18 cellular contexts compared by ENCODE assay signal in genomic region chr17:36068524-36068923, GRCh38. TPM values are rescaled to one million over a fixed set of nuclear protein-coding genes. Genes with fewer than 3 reads are reported as not detected.
"Had no signal": no experiment of that assay in that cellular context is flagged by ENCODE, and none has a peak within 500 bp of the region (broad histone marks: within the 10 kb centered on the region; RNA-seq: fewer than 3 reads in every experiment).

No MANE protein-coding gene starts in this region.

- H3K36me3 Mint-ChIP-seq: mesothelial cell of epicardium; stimulated activated memory B cell treated with anti-CD40 and anti-IgM and Interleukin-4, amounts not matched to agents 10 μg/mL and 1 μg/mL and 100 μg/mL, for 72 hours; type B pancreatic cell had no signal

- H3K9me3 Mint-ChIP-seq: mesothelial cell of epicardium; stimulated activated memory B cell treated with anti-CD40 and anti-IgM and Interleukin-4, amounts not matched to agents 10 μg/mL and 1 μg/mL and 100 μg/mL, for 72 hours; type B pancreatic cell had no signal

- H3K27ac ChIP-seq: body of pancreas, hepatocyte, lower lobe of right lung, neutrophil, right atrium auricular region, suprapubic skin had no signal

- DNase-seq: activated CD4-positive, CD25-positive, alpha-beta regulatory T cell treated with anti-CD3 and anti-CD28 coated beads, Interleukin-2, amount 50 U/mL, for 72 hours; activated naive CD4-positive, alpha-beta T cell treated with anti-CD3 and anti-CD28 coated beads, Interleukin-2, amount 50 U/mL, for 16 hours; activated T-cell treated with anti-CD3 and anti-CD28 coated beads for 4 hours; amniotic stem cell; body of pancreas; central memory CD4-positive, alpha-beta T cell; erythroblast; lower lobe of right lung had no signal

- H3K4me3 ChIP-seq: body of pancreas, hepatocyte, lower lobe of right lung, right atrium auricular region, smooth muscle cell, suprapubic skin had no signal

- H3K4me3 Mint-ChIP-seq: mesothelial cell of epicardium; stimulated activated memory B cell treated with anti-CD40 and anti-IgM and Interleukin-4, amounts not matched to agents 10 μg/mL and 1 μg/mL and 100 μg/mL, for 72 hours; type B pancreatic cell had no signal

- H2AFZ ChIP-seq: hepatocyte had no signal

- H3K27ac Mint-ChIP-seq: mesothelial cell of epicardium; stimulated activated memory B cell treated with anti-CD40 and anti-IgM and Interleukin-4, amounts not matched to agents 10 μg/mL and 1 μg/mL and 100 μg/mL, for 72 hours; type B pancreatic cell had no signal

- ATAC-seq: body of pancreas; lower lobe of right lung; stimulated activated memory B cell treated with anti-CD40 and anti-IgM and Interleukin-4, amounts not matched to agents 10 μg/mL and 1 μg/mL and 100 μg/mL, for 72 hours had no signal

- H3K4me2 ChIP-seq: hepatocyte, smooth muscle cell had no signal

- H3K79me2 ChIP-seq: hepatocyte had no signal

- H3K27me3 ChIP-seq: body of pancreas, hepatocyte, neutrophil, right atrium auricular region had no signal

- H3K4me1 ChIP-seq: body of pancreas, lower lobe of right lung, right atrium auricular region, suprapubic skin had no signal

- H3K4me1 Mint-ChIP-seq: mesothelial cell of epicardium had no signal

- H3K9me3 ChIP-seq: body of pancreas, lower lobe of right lung, neutrophil, right atrium auricular region, suprapubic skin had no signal

- H3K36me3 ChIP-seq: lower lobe of right lung, neutrophil, right atrium auricular region, suprapubic skin had no signal

RNA-seq across cellular contexts. Expression of gene CCL18, which starts 4.5 kb away (rescaled TPM):
- total RNA-seq: body of pancreas; mesothelial cell of epicardium; myocyte; smooth muscle cell; T-helper 2 cell treated with Interferon-gamma antibody and Interleukin-4, amounts not matched to agents 100 ng/mL and 5 ng/mL, for 36 hours had no signal
- polyA plus RNA-seq: smooth muscle cell had no signal

RNA-seq across cellular contexts. Expression of gene CCL3, which starts 21.4 kb away (rescaled TPM):
- total RNA-seq: body of pancreas, mesothelial cell of epicardium, myocyte had no signal

RNA-seq across cellular contexts. Expression of gene CCL4, which starts 35.1 kb away (rescaled TPM):
- total RNA-seq: body of pancreas, mesothelial cell of epicardium, myocyte had no signal
- polyA plus RNA-seq: smooth muscle cell had no signal

RNA-seq across cellular contexts. Expression of gene CCL23, which starts 50.8 kb away (rescaled TPM):
- total RNA-seq: hepatocyte; mesothelial cell of epicardium; myocyte; right atrium auricular region; smooth muscle cell; T-helper 2 cell treated with Interferon-gamma antibody and Interleukin-4, amounts not matched to agents 100 ng/mL and 5 ng/mL, for 36 hours had no signal
- polyA plus RNA-seq: hepatocyte, smooth muscle cell had no signal
